Comparison of ENCODE assay signal across 15 cellular contexts in the genomic region with DNA sequence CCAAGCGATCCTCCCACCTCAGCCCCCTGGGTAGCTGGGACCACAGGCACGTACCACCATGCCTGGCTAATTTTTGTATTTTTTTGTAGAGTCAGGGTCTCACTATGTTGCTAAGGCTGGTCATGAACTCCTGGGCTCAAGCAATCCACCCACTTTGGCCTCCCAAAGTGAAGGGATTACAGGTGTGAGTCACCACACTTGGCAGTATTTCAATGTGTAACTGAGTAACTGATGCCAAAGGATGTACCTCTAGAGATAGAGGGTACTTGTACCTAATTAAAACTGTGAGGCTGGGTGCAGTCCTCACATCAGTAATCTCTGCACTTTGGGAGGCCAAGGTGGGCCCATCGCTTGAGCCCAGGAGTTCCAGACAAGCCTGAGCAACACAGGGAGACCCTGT.
"Had no signal": no experiment of that assay in that cellular context is flagged by ENCODE, and none has a peak within 500 bp of the region (broad histone marks: within the 10 kb centered on the region; RNA-seq: fewer than 3 reads in every experiment).

No MANE protein-coding gene starts in this region.

- H3K27ac Mint-ChIP-seq: activated naive CD4-positive, alpha-beta T cell treated with anti-CD3 and anti-CD28 coated beads for 36 hours; activated T-helper 17 cell treated with anti-CD3 and anti-CD28 coated beads, Interleukin-2, amount 50 U/mL, for 72 hours; naive thymus-derived CD8-positive, alpha-beta T cell had no signal

- H3K27me3 Mint-ChIP-seq: activated T-helper 17 cell treated with anti-CD3 and anti-CD28 coated beads, Interleukin-2, amount 50 U/mL, for 72 hours; naive thymus-derived CD8-positive, alpha-beta T cell had no signal

- H3K27ac ChIP-seq: coronary artery, neutrophil, uterus had no signal

- H3K4me1 ChIP-seq: uterus had no signal

- H3K4me3 Mint-ChIP-seq: activated naive CD4-positive, alpha-beta T cell treated with anti-CD3 and anti-CD28 coated beads for 36 hours; activated T-helper 17 cell treated with anti-CD3 and anti-CD28 coated beads, Interleukin-2, amount 50 U/mL, for 72 hours had no signal

- H3K9me3 ChIP-seq: mucosa of descending colon, neutrophil, uterus had no signal

- ATAC-seq: activated T-helper 17 cell treated with anti-CD3 and anti-CD28 coated beads, Interleukin-2, amount 50 U/mL, for 72 hours; left cardiac atrium; mucosa of descending colon; naive thymus-derived CD8-positive, alpha-beta T cell had no signal

- H3K27me3 ChIP-seq: neutrophil, uterus had no signal

- H3K4me1 Mint-ChIP-seq: naive thymus-derived CD8-positive, alpha-beta T cell had no signal

- H3K36me3 ChIP-seq: neutrophil, uterus had no signal

- H3K9me3 Mint-ChIP-seq: activated naive CD4-positive, alpha-beta T cell treated with anti-CD3 and anti-CD28 coated beads for 36 hours; activated T-helper 17 cell treated with anti-CD3 and anti-CD28 coated beads, Interleukin-2, amount 50 U/mL, for 72 hours; naive thymus-derived CD8-positive, alpha-beta T cell had no signal

- H3K4me3 ChIP-seq: coronary artery, lung, mucosa of descending colon, uterus had no signal

- DNase-seq: activated CD4-positive, alpha-beta T cell treated with anti-CD3 and anti-CD28 coated beads for 4 hours; activated CD8-positive, alpha-beta memory T cell treated with anti-CD3 and anti-CD28 coated beads for 24 hours; activated naive CD4-positive, alpha-beta T cell treated with anti-CD3 and anti-CD28 coated beads for 36 hours; caudate nucleus; effector CD8-positive, alpha-beta T cell; glutamatergic neuron; left cardiac atrium; mucosa of descending colon; naive thymus-derived CD8-positive, alpha-beta T cell; small intestine; uterus had no signal
